Comparison of ENCODE assay signal across 11 cellular contexts in the genomic region with DNA sequence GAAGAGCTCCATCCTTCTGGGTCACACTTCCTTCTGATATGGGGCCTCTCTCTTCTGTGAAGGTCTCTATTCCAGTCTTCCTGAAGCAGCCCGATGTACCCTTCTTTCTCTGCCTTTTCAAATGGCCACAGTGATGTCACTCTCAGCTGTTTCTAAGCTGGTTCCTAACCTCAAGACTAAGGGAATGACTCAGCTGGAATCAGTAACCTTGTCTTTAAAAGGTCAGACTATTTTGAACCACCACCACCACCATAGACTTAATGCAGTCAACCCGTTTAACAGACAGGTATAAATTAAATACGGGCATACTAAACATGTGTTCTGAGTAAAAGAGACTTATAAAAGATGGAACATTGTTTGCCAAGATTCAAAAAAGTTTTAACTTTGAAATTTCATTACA.
DNase-seq lines count a peak whose midpoint lies in the region; ATAC-seq and TF ChIP-seq lines count a peak whose summit lies in the region.
"Had no signal": no experiment of that assay in that cellular context is flagged by ENCODE, and none has a peak within 500 bp of the region (broad histone marks: within the 10 kb centered on the region; RNA-seq: fewer than 3 reads in every experiment).

No MANE protein-coding gene starts in this region.

- no peak for TF ChIP-seq POLR2A in ovary (IDR thresholded peaks at IDR 0.05)

- H3K4me2 ChIP-seq in PC-9 (no peak overlapping the region), PC-3 (ENCODE audit: low read length) (no peak overlapping the region)
- H3K4me2 ChIP-seq: BLaER1 had no signal

- CTCF ChIA-PET in PC-9 (lab: Charles Lee) (no interaction called here), PC-3 (lab: Charles Lee) (no interaction called here)

- H3K9me3 ChIP-seq in PC-9 (ENCODE audit: insufficient read depth, low read depth) (no peaks in the 10 kb centered on the region), PC-3 (ENCODE audit: low read length) (no peaks in the 10 kb centered on the region), ovary (no peaks in the 10 kb centered on the region)
- H3K9me3 ChIP-seq: BLaER1 had no signal

- H2AFZ ChIP-seq in PC-9 = no peak overlapping the region
- no peak overlapping the region for H2AFZ ChIP-seq in PC-3 (ENCODE audit: low read length)

- no peak overlapping the region for H3K9ac ChIP-seq in PC-3 (ENCODE audit: low read length)
- H3K9ac ChIP-seq: BLaER1 had no signal

- intact Hi-C loops in PC-9 (cut with micrococcal nuclease; ENCODE audit: unreplicated experiment) (no loop called here), PC-3 (cut with micrococcal nuclease) (loop anchor here (10.0 kb wide), 1 partner anchor 208 kb away; a partner anchor contains a TSS), ovary (cut with DNase I) (no loop called here)

- WGBS in ovary, 3 donors = 86 to 92% (median 90%) methylated on average over 3 of the region's 3 CpGs

- H3K79me2 ChIP-seq in PC-9 (ENCODE audit: low read depth) (no peaks in the 10 kb centered on the region), PC-3 (ENCODE audit: low read length) (no peaks in the 10 kb centered on the region)

- no peaks in the 10 kb centered on the region for H3K36me3 ChIP-seq in PC-9 (ENCODE audit: low read depth)
- H3K36me3 ChIP-seq in PC-3 (ENCODE audit: low read depth, low read length) = no peaks in the 10 kb centered on the region
- H3K36me3 ChIP-seq in ovary = no peaks in the 10 kb centered on the region

- ATAC-seq in GM19043 (IDR thresholded peaks at IDR 0.05; ENCODE audit: low read depth, unreplicated experiment) (peak; percentile 55), HG02870 (IDR thresholded peaks at IDR 0.05; ENCODE audit: unreplicated experiment) (peak; percentile 88), PC-3 (no peak)
- ATAC-seq: HCT116 had no signal

- no peak overlapping the region for H3K4me3 ChIP-seq in PC-9
- no peak overlapping the region for H3K4me3 ChIP-seq in PC-3 (ENCODE audit: low read length)
- no peak overlapping the region for H3K4me3 ChIP-seq in ovary
- H3K4me3 ChIP-seq: BLaER1 had no signal

- in situ Hi-C loops in SK-MEL-5 (cut with HindIII; ENCODE audit: low pct_unique_long_range_greater_than_20kb, low sequenced_read_pairs) = no loop called here

- H4K20me1 ChIP-seq in PC-9 (ENCODE audit: insufficient read depth) (no peaks in the 10 kb centered on the region), PC-3 (ENCODE audit: low read length) (no peaks in the 10 kb centered on the region)
- H4K20me1 ChIP-seq: BLaER1 had no signal

- H3K27me3 ChIP-seq in PC-9 (ENCODE audit: insufficient read depth, low read depth) (no peaks in the 10 kb centered on the region), PC-3 (ENCODE audit: low read length) (no peaks in the 10 kb centered on the region), ovary (no peaks in the 10 kb centered on the region)
- H3K27me3 ChIP-seq: BLaER1 had no signal

- TF ChIP-seq CTCF in PC-9 (conservative IDR thresholded peaks at IDR 0.05) (no peak), PC-3 (conservative IDR thresholded peaks at IDR 0.05; ENCODE audit: low read depth, low read length) (no peak), ovary (IDR thresholded peaks at IDR 0.05) (no peak)

- H3F3A ChIP-seq in PC-9 (ENCODE audit: insufficient read depth, low read depth) = no peaks in the 10 kb centered on the region
- H3F3A ChIP-seq in PC-3 (ENCODE audit: low read length, unreplicated experiment) = no peaks in the 10 kb centered on the region

- BruUV-seq in PC-9 (replicated peaks; lab: Mats Ljungman, UMichigan) (no TSS peak), PC-3 (replicated peaks; lab: Mats Ljungman, UMichigan) (no TSS peak)

- H3K4me1 ChIP-seq in PC-9 (replicated peaks; ENCODE audit: insufficient read depth) (no peaks in the 10 kb centered on the region), PC-3 (ENCODE audit: insufficient read depth, low read length) (no peaks in the 10 kb centered on the region), ovary (ENCODE audit: insufficient read depth) (no peaks in the 10 kb centered on the region)

- DNase-seq in Daoy (ENCODE audit: low read depth) (peak; percentile 2), SK-MEL-5 (ENCODE audit: low read depth, low spot score) (peak; percentile 5), OCI-M2 (lab: John Stamatoyannopoulos, UW; ENCODE audit: unreplicated experiment) (no peak), PC-9 (no peak), PC-3 (no peak), ovary (no peak)
- DNase-seq: stimulated activated CD4-positive, alpha-beta T cell treated with anti-CD3 and anti-CD28 coated beads, Interleukin-12 subunit alpha, Interleukin-12 subunit beta, amount 100 ng/mL, for 4 hours had no signal

- TF ChIP-seq EP300 in ovary (IDR thresholded peaks at IDR 0.05) = no peak

- POLR2A ChIA-PET in PC-9 (lab: Charles Lee; ENCODE audit: unreplicated experiment) = no interaction called here
- POLR2A ChIA-PET in PC-3 (lab: Charles Lee; ENCODE audit: unreplicated experiment) = no interaction called here

- H3K27ac ChIP-seq in PC-9 (no peak overlapping the region), PC-3 (ENCODE audit: low read length) (no peak overlapping the region), ovary (no peak overlapping the region)
- H3K27ac ChIP-seq: BLaER1 had no signal

- H3K9me2 ChIP-seq in PC-9 (ENCODE audit: insufficient read depth) (no peaks in the 10 kb centered on the region), PC-3 (replicated peaks; ENCODE audit: low read length) (no peaks in the 10 kb centered on the region)

Comparison
In these comparisons a context has a peak if more than half of its experiments do, and no peak if none do; other contexts are left out.
1. DNase-seq: peak in Daoy (single experiment) and SK-MEL-5 (single experiment); none in OCI-M2 (single experiment), PC-9 (0 of 2), PC-3 (single experiment) and ovary (0 of 5).